In the genomic region with DNA sequence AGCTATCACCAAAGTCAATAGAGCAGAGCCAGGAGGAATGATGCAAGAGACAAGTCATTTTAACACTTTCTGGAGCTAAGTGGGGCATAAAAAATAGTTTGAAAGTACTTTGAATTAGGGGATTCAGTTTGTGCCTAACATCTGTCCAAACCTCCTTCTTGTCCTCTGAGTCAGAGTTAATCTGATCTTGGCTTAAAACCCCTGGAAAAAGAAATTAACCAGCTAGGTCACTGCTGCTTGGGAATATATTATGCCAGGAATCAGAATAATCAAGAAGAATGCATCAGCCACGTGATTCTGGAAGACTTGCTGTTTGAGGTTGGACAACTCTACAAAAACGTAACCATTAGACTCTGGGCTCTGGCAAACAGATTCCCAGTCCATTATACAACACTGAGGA, we compare ENCODE assay signal across 33 cellular contexts.
"Had no signal": no experiment of that assay in that cellular context is flagged by ENCODE, and none has a peak within 500 bp of the region (broad histone marks: within the 10 kb centered on the region; RNA-seq: fewer than 3 reads in every experiment).

No MANE protein-coding gene starts in this region.

- H3K4me1 ChIP-seq: ascending aorta, esophagus muscularis mucosa, gastrocnemius medialis, left ventricle myocardium inferior, neural progenitor cell, parathyroid adenoma, psoas muscle, sigmoid colon, tibial artery had no signal

- H3K4me2 ChIP-seq: neural progenitor cell, smooth muscle cell had no signal

- H3K27ac ChIP-seq: ascending aorta, esophagus muscularis mucosa, gastrocnemius medialis, left ventricle myocardium inferior, neural progenitor cell, parathyroid adenoma, psoas muscle, sigmoid colon, tibial artery had no signal

- H3K9me3 ChIP-seq: ascending aorta, esophagus muscularis mucosa, gastrocnemius medialis, left ventricle myocardium inferior, psoas muscle, sigmoid colon, tibial artery had no signal

- FAIRE-seq: islet of Langerhans had no signal

- DNase-seq: activated CD4-positive, alpha-beta memory T cell treated with anti-CD3 and anti-CD28 coated beads for 36 hours; activated CD4-positive, alpha-beta T cell treated with anti-CD3 and anti-CD28 coated beads, Interleukin-2, amount 10 ng/mL, durations not matched to agents 24 days and 14 days; activated CD4-positive, CD25-positive, alpha-beta regulatory T cell treated with anti-CD3 and anti-CD28 coated beads, Interleukin-2, amount 50 U/mL, for 72 hours; activated CD8-positive, alpha-beta memory T cell treated with anti-CD3 and anti-CD28 coated beads, Interleukin-2, amount 50 U/mL, for 4 hours; activated effector memory CD4-positive, alpha-beta T cell treated with anti-CD3 and anti-CD28 coated beads, Interleukin-2, amount 50 U/mL, for 16 hours; activated naive CD4-positive, alpha-beta T cell treated with anti-CD3 and anti-CD28 coated beads for 36 hours; activated naive CD8-positive, alpha-beta T cell treated with anti-CD3 and anti-CD28 coated beads for 36 hours; activated T-cell treated with anti-CD3 and anti-CD28 coated beads, Interleukin-2, amount 50 U/mL, for 1 hour; dermis blood vessel endothelial cell; effector CD4-positive, alpha-beta T cell; gastrocnemius medialis; glutamatergic neuron; left ventricle myocardium inferior; mesendoderm; natural killer cell; occipital lobe; psoas muscle; sigmoid colon; stimulated activated CD4-positive, alpha-beta T cell treated with anti-CD3 and anti-CD28 coated beads, Interleukin-1b, Interleukin-23, amount 100 ng/mL, for 48 hours; stimulated activated CD4-positive, alpha-beta T cell treated with anti-CD3 and anti-CD28 coated beads, Interleukin-4, amount 100 ng/mL, for 4 hours; stimulated activated CD8-positive, alpha-beta memory T cell treated with anti-CD3 and anti-CD28 coated beads, Interleukin-4, amount 100 ng/mL, for 48 hours; stimulated activated naive CD8-positive, alpha-beta T cell treated with anti-CD3 and anti-CD28 coated beads, Interleukin-15, amount 100 ng/mL, for 72 hours; T-helper 17 cell; T1000; tibial artery had no signal

- H3K36me3 ChIP-seq: ascending aorta, esophagus muscularis mucosa, gastrocnemius medialis, left ventricle myocardium inferior, neural progenitor cell, sigmoid colon, tibial artery had no signal

- H3K27me3 ChIP-seq: ascending aorta, esophagus muscularis mucosa, gastrocnemius medialis, neural progenitor cell, sigmoid colon, tibial artery had no signal

- H3K4me3 ChIP-seq: ascending aorta, esophagus muscularis mucosa, gastrocnemius medialis, left ventricle myocardium inferior, lung, neural progenitor cell, psoas muscle, sigmoid colon, smooth muscle cell, tibial artery had no signal

- ATAC-seq: gastrocnemius medialis; natural killer cell; psoas muscle; stimulated activated memory B cell treated with anti-CD40 and anti-IgM and Interleukin-4, amounts not matched to agents 10 μg/mL and 1 μg/mL and 100 μg/mL, for 72 hours; stimulated activated naive CD8-positive, alpha-beta T cell treated with anti-CD3 and anti-CD28 coated beads, Interleukin-15, amount 100 ng/mL, for 72 hours; T-helper 17 cell had no signal
